Comparison of ENCODE assay signal across 13 cellular contexts in the genomic region with DNA sequence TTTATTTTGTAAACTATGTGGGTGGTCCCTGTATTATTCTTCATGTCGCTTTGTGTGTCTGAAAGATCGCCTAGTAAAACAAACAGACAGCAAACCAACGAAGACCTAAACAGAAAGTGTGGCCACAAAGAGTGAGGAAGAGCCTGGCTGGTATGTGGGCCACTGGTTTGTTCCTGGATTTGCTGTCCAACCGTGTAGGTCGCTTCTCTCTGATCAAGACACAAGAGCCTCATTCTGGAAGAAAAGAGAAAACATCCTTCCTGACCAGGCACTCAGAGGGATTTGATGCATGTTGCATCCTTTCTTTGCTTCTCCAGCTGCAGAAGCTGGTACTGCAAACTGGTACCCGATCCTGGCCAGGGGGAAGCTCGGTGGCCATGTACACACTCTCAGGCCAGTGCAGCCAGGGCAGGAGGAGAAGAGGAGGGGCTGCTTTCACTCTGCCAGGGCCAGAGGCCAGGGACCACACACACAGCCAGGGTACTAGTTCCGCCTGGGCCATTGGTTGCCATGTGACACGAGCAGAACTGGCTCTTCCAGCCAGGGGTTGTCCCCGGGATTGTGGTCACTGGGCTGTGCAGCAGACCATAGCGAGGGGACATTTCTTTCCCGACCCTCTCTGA. TPM values are rescaled to one million over a fixed set of nuclear protein-coding genes. Genes with fewer than 3 reads are reported as not detected.
DNase-seq lines count a peak whose midpoint lies in the region; ATAC-seq, FAIRE-seq and TF ChIP-seq lines count a peak whose summit lies in the region.
"Had no signal": no experiment of that assay in that cellular context is flagged by ENCODE, and none has a peak within 500 bp of the region (broad histone marks: within the 10 kb centered on the region; RNA-seq: fewer than 3 reads in every experiment).

No MANE protein-coding gene starts in this region.

- H3K4me3 Mint-ChIP-seq in brain, result peak overlapping the region in 3 of 5 experiments; percentile 63 to 74 (median 69)
- H3K4me3 Mint-ChIP-seq: activated T-cell treated with anti-CD3 and anti-CD28 coated beads, Interleukin-2, amount 50 U/mL, for 72 hours had no signal

- H3K27me3 Mint-ChIP-seq in brain, result peaks cover 27% of the 10 kb centered on the region

- H3K27ac Mint-ChIP-seq in brain, result peak overlapping the region in 2 of 5 experiments; percentile 55 to 89
- H3K27ac Mint-ChIP-seq: activated T-cell treated with anti-CD3 and anti-CD28 coated beads, Interleukin-2, amount 50 U/mL, for 72 hours had no signal

- no peaks in the 10 kb centered on the region for H3K36me3 ChIP-seq in HAP-1 (replicated peaks)
- H3K36me3 ChIP-seq: colonic mucosa had no signal

- no peaks in the 10 kb centered on the region for H3K4me1 ChIP-seq in HAP-1
- H3K4me1 ChIP-seq: colonic mucosa had no signal

- H3K9me3 ChIP-seq in HAP-1, result 0 out of 2 replicates have a peak, but pooled peaks cover 2% of the 10 kb centered on the region
- H3K9me3 ChIP-seq: colonic mucosa had no signal

- peaks cover 3% of the 10 kb centered on the region for H3K36me3 Mint-ChIP-seq in brain

- in situ Hi-C loops in HAP-1 (cut with MboI; ENCODE audit: low sequenced_read_pairs), result no loop called here

- TF ChIP-seq CTCF in brain (conservative IDR thresholded peaks at IDR 0.05), result no peak

- no peak for ATAC-seq in GM18498 (IDR thresholded peaks at IDR 0.05; ENCODE audit: unreplicated experiment)
- ATAC-seq: activated T-cell treated with anti-CD3 and anti-CD28 coated beads, Interleukin-2, amount 50 U/mL, for 72 hours had no signal

- no peak overlapping the region for H3K4me3 ChIP-seq in HAP-1
- H3K4me3 ChIP-seq: colonic mucosa had no signal

- H3K4me1 Mint-ChIP-seq in brain, result peaks cover 33% of the 10 kb centered on the region

- peak; percentile 19 for DNase-seq in NCI-H748 (lab: John Stamatoyannopoulos, UW; ENCODE audit: unreplicated experiment)
- DNase-seq in NCI-H748 treated with DMSO at 0.1 percent for 48 hours (lab: John Stamatoyannopoulos, UW), result no peak
- peak; percentile 70 for DNase-seq in midbrain (lab: John Stamatoyannopoulos, UW)
- peak; percentile 44 for DNase-seq in urothelium cell line (ENCODE audit: low spot score)
- DNase-seq in HAP-1 (ENCODE audit: low spot score in 2 of 2), result no peak
- DNase-seq in HCEC 1CT, result no peak
- DNase-seq: activated T-cell treated with anti-CD3 and anti-CD28 coated beads, Interleukin-2, amount 50 U/mL, for 72 hours; colonic mucosa; Karpas-422; NCI-H446; stimulated activated CD4-positive, alpha-beta T cell treated with anti-CD3 and anti-CD28 coated beads, Interleukin-4, amount 100 ng/mL, for 1 hour had no signal

- H3K27me3 ChIP-seq in HAP-1 (ENCODE audit: low read depth), result no peaks in the 10 kb centered on the region

- FAIRE-seq in urothelium cell line (lab: Jason Lieb, UNC), result no peak

- H3K9me3 Mint-ChIP-seq in brain, result peaks cover 0 to 7% (median 0%) of the 10 kb centered on the region in 5 experiments
- H3K9me3 Mint-ChIP-seq: activated T-cell treated with anti-CD3 and anti-CD28 coated beads, Interleukin-2, amount 50 U/mL, for 72 hours had no signal

RNA-seq across cellular contexts. Expression of a gene that starts 3.8 kb away (rescaled TPM):
- 1.6 TPM for polyA plus RNA-seq in brain (ENCODE audit: insufficient read depth, low read depth, low replicate concordance)

RNA-seq across cellular contexts. Expression of a gene that starts 27.0 kb away (rescaled TPM):
- polyA plus RNA-seq in brain (ENCODE audit: insufficient read depth, low read depth, low replicate concordance), result 24.6 TPM

Comparison
In these comparisons a context has a peak if more than half of its experiments do, and no peak if none do; other contexts are left out.
1. DNase-seq: peak in NCI-H748 (single experiment), midbrain (single experiment) and urothelium cell line (single experiment); none in NCI-H748 treated with DMSO at 0.1 percent for 48 hours (single experiment), HAP-1 (0 of 2) and HCEC 1CT (single experiment).